Comparison of ENCODE assay signal across 14 cellular contexts in genomic region chr12:1019283-1019682, GRCh38. TPM values are rescaled to one million over a fixed set of nuclear protein-coding genes. Genes with fewer than 3 reads are reported as not detected.
DNase-seq lines count a peak whose midpoint lies in the region; ATAC-seq and TF ChIP-seq lines count a peak whose summit lies in the region.
"Had no signal": no experiment of that assay in that cellular context is flagged by ENCODE, and none has a peak within 500 bp of the region (broad histone marks: within the 10 kb centered on the region; RNA-seq: fewer than 3 reads in every experiment).

No MANE protein-coding gene starts in this region.

- H3K27me3 Mint-ChIP-seq in chondrocyte (ENCODE audit: low read depth), result no peaks in the 10 kb centered on the region
- H3K27me3 Mint-ChIP-seq in activated T-cell treated with anti-CD3 and anti-CD28 coated beads, Interleukin-2, amount 50 U/mL, for 72 hours (ENCODE audit: low read depth), result no peaks in the 10 kb centered on the region
- H3K27me3 Mint-ChIP-seq: CD4-positive, alpha-beta T cell had no signal

- no peaks in the 10 kb centered on the region for H3K4me1 ChIP-seq in right cardiac atrium (ENCODE audit: control insufficient read depth, insufficient read depth, low read length)
- H3K4me1 ChIP-seq: Caco-2 had no signal

- peaks cover 31% of the 10 kb centered on the region for H3K4me1 Mint-ChIP-seq in chondrocyte (ENCODE audit: low read depth)
- H3K4me1 Mint-ChIP-seq in activated T-cell treated with anti-CD3 and anti-CD28 coated beads, Interleukin-2, amount 50 U/mL, for 72 hours (ENCODE audit: low read depth), result peaks cover under 1% of the 10 kb centered on the region

- no peaks in the 10 kb centered on the region for H3K9me3 ChIP-seq in right cardiac atrium (ENCODE audit: control insufficient read depth, low read length)
- H3K9me3 ChIP-seq: Caco-2 had no signal

- DNase-seq in left ventricle myocardium superior (no peak), cardiac septum (ENCODE audit: low spot score) (no peak), chondrocyte (ENCODE audit: low spot score) (no peak), right cardiac atrium (no peak), H4 (ENCODE audit: low spot score) (no peak)
- no peak for DNase-seq in activated T-cell treated with anti-CD3 and anti-CD28 coated beads, Interleukin-2, amount 50 U/mL, for 72 hours
- DNase-seq: ACHN; Caco-2; CD4-positive, alpha-beta T cell; GM23248; HCEC 1CT; HFFc6 had no signal

- no peaks in the 10 kb centered on the region for H3K27me3 ChIP-seq in right cardiac atrium (ENCODE audit: control insufficient read depth, insufficient read depth)

- H3K9me3 Mint-ChIP-seq in chondrocyte (ENCODE audit: low read depth), result peaks cover 5% of the 10 kb centered on the region
- H3K9me3 Mint-ChIP-seq in activated T-cell treated with anti-CD3 and anti-CD28 coated beads, Interleukin-2, amount 50 U/mL, for 72 hours, result peaks cover 0 to 2% of the 10 kb centered on the region in 2 donors
- H3K9me3 Mint-ChIP-seq: CD4-positive, alpha-beta T cell; HFFc6 had no signal

- H3K27ac Mint-ChIP-seq in chondrocyte (ENCODE audit: unreplicated experiment), result peak overlapping the region; percentile 68
- H3K27ac Mint-ChIP-seq in activated T-cell treated with anti-CD3 and anti-CD28 coated beads, Interleukin-2, amount 50 U/mL, for 72 hours, result no peak overlapping the region
- H3K27ac Mint-ChIP-seq: CD4-positive, alpha-beta T cell; HFFc6 had no signal

- no peak overlapping the region for H3K27ac ChIP-seq in right cardiac atrium (ENCODE audit: low read length)
- H3K27ac ChIP-seq: C4-2B, GM23248 had no signal

- WGBS in right cardiac atrium, result 65% methylated on average over 5 of the region's 5 CpGs

- no peak overlapping the region for H3K4me3 ChIP-seq in right cardiac atrium (ENCODE audit: low read length)
- H3K4me3 ChIP-seq: GM23248 had no signal

- intact Hi-C loops in left ventricle myocardium superior (cut with micrococcal nuclease) (no loop called here), cardiac septum (cut with DNase I) (no loop called here), right cardiac atrium (cut with DNase I) (no loop called here)

- no peak overlapping the region for H3K4me3 Mint-ChIP-seq in chondrocyte (ENCODE audit: unreplicated experiment)
- H3K4me3 Mint-ChIP-seq in activated T-cell treated with anti-CD3 and anti-CD28 coated beads, Interleukin-2, amount 50 U/mL, for 72 hours, result no peak overlapping the region
- H3K4me3 Mint-ChIP-seq: CD4-positive, alpha-beta T cell; HFFc6 had no signal

- peaks cover 6% of the 10 kb centered on the region for H3K36me3 Mint-ChIP-seq in chondrocyte (ENCODE audit: low read depth)
- H3K36me3 Mint-ChIP-seq in activated T-cell treated with anti-CD3 and anti-CD28 coated beads, Interleukin-2, amount 50 U/mL, for 72 hours (ENCODE audit: insufficient read depth in 2 of 2), result no peaks in the 10 kb centered on the region

- ATAC-seq in left ventricle myocardium superior, result peak; percentile 44
- ATAC-seq in right cardiac atrium, result peak; percentile 19 to 37
- no peak for ATAC-seq in activated T-cell treated with anti-CD3 and anti-CD28 coated beads, Interleukin-2, amount 50 U/mL, for 72 hours (replicated peaks in 1 of 2)
- no peak for ATAC-seq in GM19328 (IDR thresholded peaks at IDR 0.05; ENCODE audit: unreplicated experiment)

- TF ChIP-seq CTCF in chondrocyte (IDR thresholded peaks at IDR 0.05), result no peak

RNA-seq across cellular contexts. Expression of gene ERC1, which starts 28.3 kb away (rescaled TPM):
- total RNA-seq in left ventricle myocardium superior, result 43.0 TPM
- 56.9 TPM for total RNA-seq in cardiac septum
- total RNA-seq in chondrocyte, result 79.3 to 102 TPM (median 83.6 TPM) in 3 replicates
- 10 to 100 TPM; 62.4 to 71.4 (median 65.1) TPM for total RNA-seq in right cardiac atrium
- 15.0 TPM for polyA plus RNA-seq in right cardiac atrium
- total RNA-seq in activated T-cell treated with anti-CD3 and anti-CD28 coated beads, Interleukin-2, amount 50 U/mL, for 72 hours, result 10 to 100 TPM; 27.5 to 28.9 TPM
- total RNA-seq in H4 (2014; rRNA removed; shearing (Covaris generic)), result 7.2 and 11.3 TPM in 2 replicates

Comparison
In these comparisons a context has a peak if more than half of its experiments do, and no peak if none do; other contexts are left out.
1. ATAC-seq: peak in left ventricle myocardium superior (single experiment) and right cardiac atrium (2 of 2); none in activated T-cell treated with anti-CD3 and anti-CD28 coated beads, Interleukin-2, amount 50 U/mL, for 72 hours (0 of 2) and GM19328 (single experiment).